In genomic region chr2:134421556-134422328, GRCh38 we compare ENCODE assay signal across 21 cellular contexts.
DNase-seq lines count a peak whose midpoint lies in the region; ATAC-seq, FAIRE-seq and TF ChIP-seq lines count a peak whose summit lies in the region.
"Had no signal": no experiment of that assay in that cellular context is flagged by ENCODE, and none has a peak within 500 bp of the region (broad histone marks: within the 10 kb centered on the region; RNA-seq: fewer than 3 reads in every experiment).

No MANE protein-coding gene starts in this region.

- H3K4me3 ChIP-seq in K562 (no peak overlapping the region), skeletal muscle tissue (ENCODE audit: low read length in 3 of 3) (no peak overlapping the region)
- H3K4me3 ChIP-seq: SK-N-MC had no signal

- in situ Hi-C loops in K562 (cut with MboI), result loop anchor here (25.0 kb wide), 2 partner anchors 309 to 534 kb away; no protein-coding TSS in a partner anchor

- peaks cover 19% of the 10 kb centered on the region for H3K36me3 Mint-ChIP-seq in HFFc6 (ENCODE audit: low read depth)

- no peak for DNase-seq in HFFc6
- DNase-seq in K562 (ENCODE audit: extremely low read depth in 1 of 4, low spot score in 3 of 4), result no peak
- no peak for DNase-seq in left ventricle myocardium superior
- DNase-seq in NCI-H526 treated with DMSO at 0.1 percent for 48 hours (lab: John Stamatoyannopoulos, UW), result no peak
- DNase-seq in NCI-H2107 treated with DMSO at 0.1 percent for 48 hours (lab: John Stamatoyannopoulos, UW; ENCODE audit: unreplicated experiment), result no peak
- DNase-seq: H7, MM.1S, NCI-H1092 treated with DMSO at 0.1 percent for 48 hours, NCI-H146, NCI-H2029 treated with DMSO at 0.1 percent for 48 hours, NCI-H2171 treated with DMSO at 0.1 percent for 48 hours, NCI-H446, NCI-H69 had no signal

- H3K9me1 ChIP-seq in K562 (ENCODE audit: control insufficient read depth, insufficient read depth, low read length), result peaks cover 4% of the 10 kb centered on the region

- H3K27me3 Mint-ChIP-seq in HFFc6 (ENCODE audit: insufficient read depth), result no peaks in the 10 kb centered on the region; the same call in none of the 2 replicates

- TF ChIP-seq CTCF in HFFc6 (IDR thresholded peaks at IDR 0.05) (no peak), K562 (IDR thresholded peaks at IDR 0.05 in 2 of 3, conservative IDR thresholded peaks at IDR 0.05 in 1 of 3; ENCODE audit: insufficient read depth in 2 of 3, low read depth in 1 of 3, low read length in 3 of 3) (no peak)

- no peaks in the 10 kb centered on the region for H3K27me3 ChIP-seq in K562 (ENCODE audit: control insufficient read depth in 2 of 2, insufficient read depth in 2 of 2, low read length in 2 of 2)
- no peaks in the 10 kb centered on the region for H3K27me3 ChIP-seq in skeletal muscle tissue (ENCODE audit: control insufficient read depth in 3 of 3, insufficient read depth in 3 of 3, low read length in 3 of 3)

- no peaks in the 10 kb centered on the region for H3K79me2 ChIP-seq in K562 (ENCODE audit: control insufficient read depth, insufficient read depth, low read length)

- H3K4me1 Mint-ChIP-seq in HFFc6 (ENCODE audit: low read depth), result peaks cover 40% of the 10 kb centered on the region

- no peaks in the 10 kb centered on the region for H3K9me3 Mint-ChIP-seq in HFFc6

- FAIRE-seq in K562 (lab: Jason Lieb, UNC), result no peak
- FAIRE-seq: D721Med, GM12892, HTR-8/SVneo had no signal

- no TSS peak for BruUV-seq in K562 (replicated peaks; lab: Mats Ljungman, UMichigan)

- intact Hi-C loops in K562 (cut with micrococcal nuclease), result no loop called here
- intact Hi-C loops in left ventricle myocardium superior (cut with micrococcal nuclease), result no loop called here

- TF ChIP-seq POLR2A in K562 (conservative IDR thresholded peaks at IDR 0.05), result no peak

- ATAC-seq in K562, result no peak
- ATAC-seq in left ventricle myocardium superior, result peak; percentile 74
- ATAC-seq in HG03565 (IDR thresholded peaks at IDR 0.05; ENCODE audit: unreplicated experiment), result no peak
- ATAC-seq: Panc1 had no signal

- H3K9me3 ChIP-seq in K562 (replicated peaks; ENCODE audit: control insufficient read depth, insufficient read depth, low read depth, low read length), result no peaks in the 10 kb centered on the region
- no peaks in the 10 kb centered on the region for H3K9me3 ChIP-seq in skeletal muscle tissue (ENCODE audit: control insufficient read depth in 3 of 3, low read length in 3 of 3)

- no peak overlapping the region for H3K4me3 Mint-ChIP-seq in HFFc6

- CTCF ChIA-PET in K562 (lab: Yijun Ruan, JAX; ENCODE audit: low intra/inter-chr PET ratio), result no interaction called here

- H3K27ac ChIP-seq in K562 (ENCODE audit: extremely low read depth, low read depth, low read length) (no peak overlapping the region), skeletal muscle tissue (ENCODE audit: low read depth, low read length) (peak overlapping the region; percentile 41)
- H3K27ac ChIP-seq: C4-2B, SK-N-MC had no signal

- no peak for TF ChIP-seq RAD21 in K562 (CRISPR knock-in tag; conservative IDR thresholded peaks at IDR 0.05 in 1 of 2, IDR thresholded peaks at IDR 0.05 in 1 of 2)

- WGBS in K562 (ENCODE audit: insufficient coverage, low coverage, missing lambda C conversion rate), result 43% methylated on average over 6 of the region's 7 CpGs

- no peaks in the 10 kb centered on the region for H4K20me1 ChIP-seq in K562 (replicated peaks; ENCODE audit: control insufficient read depth, insufficient read depth, low read length)

- no peak for TF ChIP-seq EP300 in K562 (IDR thresholded peaks at IDR 0.05; ENCODE audit: low read length)

- no peaks in the 10 kb centered on the region for H3K36me3 ChIP-seq in K562 (ENCODE audit: control insufficient read depth, insufficient read depth, low read length)
- peaks cover 0 to 5% (median 0%) of the 10 kb centered on the region in 3 donors for H3K36me3 ChIP-seq in skeletal muscle tissue (ENCODE audit: control insufficient read depth in 3 of 3, insufficient read depth in 3 of 3, low read length in 3 of 3)

- H3K4me1 ChIP-seq in K562 (replicated peaks in 1 of 2; ENCODE audit: control insufficient read depth in 2 of 2, insufficient read depth in 2 of 2, low read length in 2 of 2) (no peaks in the 10 kb centered on the region), skeletal muscle tissue (ENCODE audit: control insufficient read depth in 3 of 3, insufficient read depth in 3 of 3, low read length in 3 of 3) (peaks cover 0 to 17% (median 9%) of the 10 kb centered on the region in 3 donors)

- H3K27ac Mint-ChIP-seq in HFFc6, result peak overlapping the region; percentile 53

- H3K9ac ChIP-seq in K562 (ENCODE audit: insufficient read depth in 1 of 2, low read depth in 2 of 2, low read length in 2 of 2), result no peak overlapping the region
- H3K9ac ChIP-seq in skeletal muscle tissue (ENCODE audit: low read depth in 1 of 3, low read length in 3 of 3), result no peak overlapping the region

- H3K4me2 ChIP-seq in K562 (ENCODE audit: insufficient read depth, low read length), result no peak overlapping the region

- no peak overlapping the region for H2AFZ ChIP-seq in K562 (ENCODE audit: low read depth, low read length)

- POLR2A ChIA-PET in K562 (lab: Yijun Ruan, JAX), result interaction anchor here (1.1 kb wide), 1 partner anchor 10 kb away, joined by 7 read pairs; no protein-coding TSS in a partner anchor

TF ChIP-seq in K562, 482 proteins besides CTCF, POLR2A, EP300 and RAD21:
- peak; percentile 87 for TF ChIP-seq ZNF121 (CRISPR knock-in tag; conservative IDR thresholded peaks at IDR 0.05)
- TF ChIP-seq RBM25 (IDR thresholded peaks at IDR 0.05; ENCODE audit: low read depth, low read length, severe bottlenecking), result peak; percentile 64
- TF ChIP-seq PRDM10 (IDR thresholded peaks at IDR 0.05; ENCODE audit: partially characterized antibody), result peak; percentile 21
- no peak for TF ChIP-seq HDAC8 (tag; IDR thresholded peaks at IDR 0.05)
